Comparison of ENCODE assay signal across 19 cellular contexts in genomic region chr11:17630936-17631335, GRCh38.
DNase-seq lines count a peak whose midpoint lies in the region; FAIRE-seq and TF ChIP-seq lines count a peak whose summit lies in the region.
"Had no signal": no experiment of that assay in that cellular context is flagged by ENCODE, and none has a peak within 500 bp of the region (broad histone marks: within the 10 kb centered on the region; RNA-seq: fewer than 3 reads in every experiment).

No MANE protein-coding gene starts in this region.

- H3K9me3 ChIP-seq in osteoblast (ENCODE audit: low read depth, low read length) = no peaks in the 10 kb centered on the region
- H3K9me3 ChIP-seq in prostate gland = no peaks in the 10 kb centered on the region
- H3K9me3 ChIP-seq: BE2C had no signal

- TF ChIP-seq POLR2A in prostate gland (IDR thresholded peaks at IDR 0.05) = no peak

- no peaks in the 10 kb centered on the region for H4K20me1 ChIP-seq in osteoblast (ENCODE audit: insufficient read depth, low read length)
- H4K20me1 ChIP-seq: BLaER1 treated with 17β-estradiol and CSF1 and Interleukin-3, amounts not matched to agents 10 nM and 100 nM had no signal

- peak; percentile 8 for DNase-seq in 8988T
- peak; percentile 6 for DNase-seq in H7
- DNase-seq in osteoblast (ENCODE audit: insufficient read length, low spot score, missing footprints) = peak; percentile 67
- no peak for DNase-seq in prostate gland (ENCODE audit: low spot score)
- no peak for DNase-seq in caudate nucleus (lab: John Stamatoyannopoulos, UW)
- no peak for DNase-seq in urothelium cell line (ENCODE audit: low spot score)
- DNase-seq: BE2C; CD4-positive, alpha-beta T cell; CD8-positive, alpha-beta memory T cell; DMS 273 treated with DMSO at 0.1 percent for 48 hours; DMS79; EL; GDM1; HCEC 1CT had no signal

- H3K36me3 ChIP-seq in H7 (replicated peaks; ENCODE audit: control insufficient read depth, insufficient read depth, low read length) (no peaks in the 10 kb centered on the region), osteoblast (ENCODE audit: insufficient read depth, low read length) (no peaks in the 10 kb centered on the region), prostate gland (no peaks in the 10 kb centered on the region)
- H3K36me3 ChIP-seq: BE2C; BLaER1 treated with 17β-estradiol and CSF1 and Interleukin-3, amounts not matched to agents 10 nM and 100 nM had no signal

- H3K4me3 ChIP-seq in H7 (ENCODE audit: insufficient read depth, low read depth, low read length) (no peak overlapping the region), osteoblast (ENCODE audit: insufficient read depth, low read length) (no peak overlapping the region), prostate gland (no peak overlapping the region)
- H3K4me3 ChIP-seq: BLaER1 treated with 17β-estradiol and CSF1 and Interleukin-3, amounts not matched to agents 10 nM and 100 nM; GM12878; GM23338 had no signal

- H3K27ac ChIP-seq in osteoblast (ENCODE audit: low read depth, low read length) (no peak overlapping the region), prostate gland (no peak overlapping the region), caudate nucleus (ENCODE audit: low read depth, low read length) (no peak overlapping the region)
- H3K27ac ChIP-seq: BLaER1 treated with 17β-estradiol and CSF1 and Interleukin-3, amounts not matched to agents 10 nM and 100 nM had no signal

- H3K79me2 ChIP-seq in osteoblast (ENCODE audit: insufficient read depth, low read length) = no peaks in the 10 kb centered on the region

- H2AFZ ChIP-seq in osteoblast (ENCODE audit: low read length) = no peak overlapping the region
- H2AFZ ChIP-seq: GM23338 had no signal

- intact Hi-C loops in prostate gland (cut with DNase I) = no loop called here

- TF ChIP-seq CTCF in osteoblast (IDR thresholded peaks at IDR 0.05; ENCODE audit: extremely low read depth, low read depth, low read length) = no peak
- no peak for TF ChIP-seq CTCF in prostate gland (IDR thresholded peaks at IDR 0.05)

- no peak overlapping the region for H3K4me2 ChIP-seq in osteoblast (ENCODE audit: insufficient read depth, low read length)
- H3K4me2 ChIP-seq: GM23338 had no signal

- H3K4me1 ChIP-seq in osteoblast (ENCODE audit: insufficient read depth, low read length) (no peaks in the 10 kb centered on the region), prostate gland (replicated peaks) (no peaks in the 10 kb centered on the region)
- H3K4me1 ChIP-seq: BE2C had no signal

- 74% methylated on average over 2 of the region's 2 CpGs for WGBS in prostate gland

- H3K27me3 ChIP-seq in H7 (ENCODE audit: control insufficient read depth, insufficient read depth, low read length) = no peaks in the 10 kb centered on the region
- peaks cover 8% of the 10 kb centered on the region for H3K27me3 ChIP-seq in osteoblast (ENCODE audit: insufficient read depth, low read length)
- no peaks in the 10 kb centered on the region for H3K27me3 ChIP-seq in prostate gland (replicated peaks; ENCODE audit: insufficient read depth)
- H3K27me3 ChIP-seq: BE2C; BLaER1 treated with 17β-estradiol and CSF1 and Interleukin-3, amounts not matched to agents 10 nM and 100 nM had no signal

- no peak for FAIRE-seq in urothelium cell line (lab: Jason Lieb, UNC)
- FAIRE-seq: D721Med, GM12878, GM19239 had no signal

Comparison
In these comparisons a context has a peak if more than half of its experiments do, and no peak if none do; other contexts are left out.
1. DNase-seq: peak in 8988T (single experiment), H7 (single experiment) and osteoblast (single experiment); none in prostate gland (single experiment), caudate nucleus (0 of 61) and urothelium cell line (single experiment).